21 cellular contexts compared by ENCODE assay signal in genomic region chr7:121301441-121302213, GRCh38. TPM values are rescaled to one million over a fixed set of nuclear protein-coding genes. Genes with fewer than 3 reads are reported as not detected.
DNase-seq lines count a peak whose midpoint lies in the region; ATAC-seq and TF ChIP-seq lines count a peak whose summit lies in the region.
"Had no signal": no experiment of that assay in that cellular context is flagged by ENCODE, and none has a peak within 500 bp of the region (broad histone marks: within the 10 kb centered on the region; RNA-seq: fewer than 3 reads in every experiment).

No MANE protein-coding gene starts in this region.

- DNase-seq in GM23248 (no peak), NCI-H69 (lab: John Stamatoyannopoulos, UW) (peak; percentile 50), epithelial cell of esophagus (ENCODE audit: low read depth) (peak; percentile 44), amniotic stem cell (lab: John Stamatoyannopoulos, UW) (no peak), CD14-positive monocyte (ENCODE audit: low spot score) (no peak)
- no peak for DNase-seq in stimulated activated CD4-positive, alpha-beta T cell treated with anti-CD3 and anti-CD28 coated beads, Interleukin-4, amount 100 ng/mL, for 24 hours
- DNase-seq: activated CD8-positive, alpha-beta T cell treated with anti-CD3 and anti-CD28 coated beads, Interleukin-2, amount 10 ng/mL, durations not matched to agents 7 days and 5 days; activated naive CD8-positive, alpha-beta T cell treated with anti-CD3 and anti-CD28 coated beads, Interleukin-2, amount 10 ng/mL, durations not matched to agents 7 days and 5 days; Caco-2; effector memory CD4-positive, alpha-beta T cell; hypothalamus; kidney glomerular epithelial cell; NCI-H1436; NCI-H345; right cardiac atrium; SHP77; T-helper 2 cell had no signal

- H3K9ac ChIP-seq in GM23248: no peak overlapping the region

- intact Hi-C loops in CD14-positive monocyte (cut with micrococcal nuclease): no loop called here

- peaks cover 23% of the 10 kb centered on the region for H3K4me1 ChIP-seq in GM23248 (ENCODE audit: insufficient read depth)
- H3K4me1 ChIP-seq: Caco-2 had no signal

- peak overlapping the region; percentile 45 for H3K27ac ChIP-seq in GM23248

- no peaks in the 10 kb centered on the region for H3K9me3 ChIP-seq in GM23248 (ENCODE audit: low read depth)
- H3K9me3 ChIP-seq: Caco-2 had no signal

- H3K27me3 Mint-ChIP-seq in nephron (ENCODE audit: low read depth) (no peaks in the 10 kb centered on the region), CD14-positive monocyte (ENCODE audit: low read depth in 3 of 3) (no peaks in the 10 kb centered on the region)

- no peaks in the 10 kb centered on the region for H3K36me3 Mint-ChIP-seq in nephron (ENCODE audit: low read depth)
- no peaks in the 10 kb centered on the region for H3K36me3 Mint-ChIP-seq in CD14-positive monocyte
- H3K36me3 Mint-ChIP-seq: activated naive CD8-positive, alpha-beta T cell treated with anti-CD3 and anti-CD28 coated beads, Interleukin-2, amount 10 ng/mL, durations not matched to agents 7 days and 5 days; WTC11 had no signal

- H3K27ac Mint-ChIP-seq in nephron: peak overlapping the region in 2 of 3 experiments; percentile 8 to 36
- H3K27ac Mint-ChIP-seq in CD14-positive monocyte: no peak overlapping the region
- H3K27ac Mint-ChIP-seq: activated CD8-positive, alpha-beta T cell treated with anti-CD3 and anti-CD28 coated beads, Interleukin-2, amount 10 ng/mL, durations not matched to agents 7 days and 5 days; activated naive CD8-positive, alpha-beta T cell treated with anti-CD3 and anti-CD28 coated beads, Interleukin-2, amount 10 ng/mL, durations not matched to agents 7 days and 5 days; WTC11 had no signal

- 0 out of 2 replicates have a peak, but pooled peaks cover 4% of the 10 kb centered on the region for H3F3A ChIP-seq in GM23248 (ENCODE audit: insufficient read depth)

- no peak overlapping the region for H3K4me2 ChIP-seq in GM23248 (ENCODE audit: unreplicated experiment)

- H3K9me3 Mint-ChIP-seq in nephron: no peaks in the 10 kb centered on the region
- peaks cover 0 to 3% (median 0%) of the 10 kb centered on the region in 7 donors for H3K9me3 Mint-ChIP-seq in CD14-positive monocyte
- H3K9me3 Mint-ChIP-seq: activated naive CD8-positive, alpha-beta T cell treated with anti-CD3 and anti-CD28 coated beads, Interleukin-2, amount 10 ng/mL, durations not matched to agents 7 days and 5 days; central memory CD8-positive, alpha-beta T cell; WTC11 had no signal

- H3K4me1 Mint-ChIP-seq in nephron (peaks cover 38% of the 10 kb centered on the region), CD14-positive monocyte (no peaks in the 10 kb centered on the region)
- H3K4me1 Mint-ChIP-seq: activated naive CD8-positive, alpha-beta T cell treated with anti-CD3 and anti-CD28 coated beads, Interleukin-2, amount 10 ng/mL, durations not matched to agents 7 days and 5 days; central memory CD8-positive, alpha-beta T cell had no signal

- no peak overlapping the region for H3K4me3 Mint-ChIP-seq in nephron
- H3K4me3 Mint-ChIP-seq in CD14-positive monocyte: no peak overlapping the region
- H3K4me3 Mint-ChIP-seq: activated CD8-positive, alpha-beta T cell treated with anti-CD3 and anti-CD28 coated beads, Interleukin-2, amount 10 ng/mL, durations not matched to agents 7 days and 5 days; activated naive CD8-positive, alpha-beta T cell treated with anti-CD3 and anti-CD28 coated beads, Interleukin-2, amount 10 ng/mL, durations not matched to agents 7 days and 5 days; central memory CD8-positive, alpha-beta T cell; WTC11 had no signal

- no peaks in the 10 kb centered on the region for H3K36me3 ChIP-seq in GM23248 (ENCODE audit: low read depth)

- H3K4me3 ChIP-seq in GM23248 (no peak overlapping the region), epithelial cell of esophagus (ENCODE audit: low read length) (no peak overlapping the region)

- no peaks in the 10 kb centered on the region for H3K9me2 ChIP-seq in GM23248 (ENCODE audit: insufficient read depth)

- no peak for ATAC-seq in GM21825 (IDR thresholded peaks at IDR 0.05; ENCODE audit: unreplicated experiment)
- ATAC-seq: activated CD8-positive, alpha-beta T cell treated with anti-CD3 and anti-CD28 coated beads, Interleukin-2, amount 10 ng/mL, durations not matched to agents 7 days and 5 days; right cardiac atrium; WTC11 had no signal

- H2AFZ ChIP-seq in GM23248: no peak overlapping the region

- 65 to 72% methylated on average over 9 of the region's 9 CpGs for WGBS in GM23248 (ENCODE audit: low coverage in 1 of 2, low lambda C conversion rate in 2 of 2, missing lambda C conversion rate in 2 of 2), 2 experiments

- no peaks in the 10 kb centered on the region for H4K20me1 ChIP-seq in GM23248 (ENCODE audit: insufficient read depth)

- no peaks in the 10 kb centered on the region for H3K79me2 ChIP-seq in GM23248 (ENCODE audit: insufficient read depth)

- in situ Hi-C loops in GM23248 (cut with MboI): no loop called here

- TF ChIP-seq CTCF in epithelial cell of esophagus (IDR thresholded peaks at IDR 0.05; ENCODE audit: insufficient read depth, low read depth, low read length, missing control alignments) (no peak), nephron (IDR thresholded peaks at IDR 0.05; ENCODE audit: unreplicated experiment in 3 of 3) (no peak), CD14-positive monocyte (IDR thresholded peaks at IDR 0.05) (no peak)

- no peaks in the 10 kb centered on the region for H3K27me3 ChIP-seq in GM23248 (replicated peaks; ENCODE audit: insufficient read depth)

RNA-seq across cellular contexts. Expression of gene WNT16, which starts 27.2 kb away (rescaled TPM):
- total RNA-seq in GM23248 (2014; rRNA removed; shearing (Covaris generic)): 0.22 TPM in 1 of 2 replicates, not detected in the other
- polyA plus RNA-seq in GM23248 (2016; fragmentation: Nextera tagmentation; extraction: Ambion mirVana) (0.23 TPM in 2 replicates), CD14-positive monocyte (not detected)
- total RNA-seq: activated CD8-positive, alpha-beta T cell treated with anti-CD3 and anti-CD28 coated beads, Interleukin-2, amount 10 ng/mL, durations not matched to agents 7 days and 5 days; activated naive CD8-positive, alpha-beta T cell treated with anti-CD3 and anti-CD28 coated beads, Interleukin-2, amount 10 ng/mL, durations not matched to agents 7 days and 5 days; Caco-2; right cardiac atrium had no signal
- polyA plus RNA-seq: right cardiac atrium had no signal

Comparison
In these comparisons a context has a peak if more than half of its experiments do, and no peak if none do; other contexts are left out.
1. DNase-seq: peak in NCI-H69 (single experiment) and epithelial cell of esophagus (single experiment); none in GM23248 (single experiment), amniotic stem cell (single experiment), stimulated activated CD4-positive, alpha-beta T cell treated with anti-CD3 and anti-CD28 coated beads, Interleukin-4, amount 100 ng/mL, for 24 hours (single experiment) and CD14-positive monocyte (single experiment).
2. H3K27ac Mint-ChIP-seq: peak in nephron (2 of 3); none in CD14-positive monocyte (0 of 7).